ENCODE assay signal across 8 cellular contexts in genomic region chr6:146312606-146313005, GRCh38.
"Had no signal": no experiment of that assay in that cellular context is flagged by ENCODE, and none has a peak within 500 bp of the region (broad histone marks: within the 10 kb centered on the region; RNA-seq: fewer than 3 reads in every experiment).

No MANE protein-coding gene starts in this region.

- H3K27ac ChIP-seq: thoracic aorta had no signal

- ATAC-seq: stimulated activated effector memory CD8-positive, alpha-beta T cell treated with anti-CD3 and anti-CD28 coated beads, Interleukin-12 subunit alpha, Interleukin-12 subunit beta, amount 100 ng/mL, for 72 hours had no signal

- H3K36me3 ChIP-seq: thoracic aorta had no signal

- H3K9me3 ChIP-seq: thoracic aorta had no signal

- DNase-seq: activated B cell treated with CpG ODN at 0.5 μM for 24 hours; activated CD4-positive, alpha-beta T cell treated with anti-CD3 and anti-CD28 coated beads for 48 hours; activated naive CD4-positive, alpha-beta T cell; activated naive CD8-positive, alpha-beta T cell treated with anti-CD3 and anti-CD28 coated beads, Interleukin-2, amount 10 ng/mL, durations not matched to agents 7 days and 5 days; anterior cingulate cortex; SW 1271 had no signal

- H3K4me3 ChIP-seq: thoracic aorta had no signal
